ENCODE assay signal across 8 cellular contexts in genomic region chr12:92403210-92404175, GRCh38.
DNase-seq lines count a peak whose midpoint lies in the region; ATAC-seq and TF ChIP-seq lines count a peak whose summit lies in the region.

No MANE protein-coding gene starts in this region.

- H3K4me3 Mint-ChIP-seq in T-cell: peak overlapping the region; percentile 26 to 84 (median 41)
- H3K4me3 Mint-ChIP-seq in effector memory CD8-positive, alpha-beta T cell: peak overlapping the region; percentile 15 to 69
- no peak overlapping the region for H3K4me3 Mint-ChIP-seq in Calu3 (ENCODE audit: low read depth, unreplicated experiment)

- POLR2A ChIA-PET in T-cell (lab: Charles Lee): interaction anchor here (0.5 to 5.5 kb wide), 18 partner anchors 16 to 1357 kb away, joined by 3 to 66 read pairs (median 4); partner anchors contain the start of gene BTG1 (in 2 of the 2)

- CTCF ChIA-PET in T-cell (lab: Charles Lee) (interaction anchor here (0.6 to 1.7 kb wide), 10 partner anchors 10 to 1022 kb away, joined by 3 to 8 read pairs (median 3); partner anchors contain the start of gene BTG1 (in 1 of the 2)), Calu3 (lab: Charles Lee) (interaction anchor here (0.6 kb wide), 1 partner anchor 77 kb away, joined by 3 read pairs; no protein-coding TSS in a partner anchor)

- DNase-seq in T-cell (peak in 31 of 34 experiments; percentile 30 to 82 (median 64)), upper lobe of right lung (no peak), Calu3 (no peak), SKM-1 (lab: John Stamatoyannopoulos, UW; ENCODE audit: unreplicated experiment) (no peak), NCI-H2196 treated with DMSO at 0.1 percent for 48 hours (lab: John Stamatoyannopoulos, UW; ENCODE audit: unreplicated experiment) (no peak)
- peak; percentile 28 to 54 (median 41) for DNase-seq in effector memory CD8-positive, alpha-beta T cell

- H3K27ac Mint-ChIP-seq in T-cell: peak overlapping the region; percentile 95 to 96
- peak overlapping the region; percentile 73 to 96 for H3K27ac Mint-ChIP-seq in effector memory CD8-positive, alpha-beta T cell
- H3K27ac Mint-ChIP-seq in Calu3 (ENCODE audit: unreplicated experiment): no peak overlapping the region

- H3K27me3 ChIP-seq in upper lobe of right lung: no peaks in the 10 kb centered on the region

- no peaks in the 10 kb centered on the region for H3K9me3 ChIP-seq in upper lobe of right lung

- ATAC-seq in GM18519 (IDR thresholded peaks at IDR 0.05; ENCODE audit: low FRiP score, unreplicated experiment): peak; percentile 95
- ATAC-seq in HG02798 (IDR thresholded peaks at IDR 0.05; ENCODE audit: poor library complexity, unreplicated experiment): peak; percentile 90
- peak; percentile 78 to 84 (median 79) for ATAC-seq in T-cell (replicated peaks in 1 of 4)
- peak; percentile 85 for ATAC-seq in effector memory CD8-positive, alpha-beta T cell (replicated peaks)
- peak; percentile 21 for ATAC-seq in upper lobe of right lung

- peaks cover 89 to 90% (median 90%) of the 10 kb centered on the region in 3 donors for H3K4me1 Mint-ChIP-seq in T-cell
- peaks cover 53 to 76% of the 10 kb centered on the region in 2 donors for H3K4me1 Mint-ChIP-seq in effector memory CD8-positive, alpha-beta T cell (ENCODE audit: low read depth in 2 of 2)
- H3K4me1 Mint-ChIP-seq in Calu3 (ENCODE audit: low read depth, unreplicated experiment): no peaks in the 10 kb centered on the region

- H3K36me3 Mint-ChIP-seq in T-cell: no peaks in the 10 kb centered on the region
- H3K36me3 Mint-ChIP-seq in effector memory CD8-positive, alpha-beta T cell (ENCODE audit: insufficient read depth): peaks cover 4% of the 10 kb centered on the region
- no peaks in the 10 kb centered on the region for H3K36me3 Mint-ChIP-seq in Calu3 (ENCODE audit: insufficient read depth, unreplicated experiment)

- H3K4me3 ChIP-seq in upper lobe of right lung: no peak overlapping the region

- TF ChIP-seq CTCF in upper lobe of right lung (IDR thresholded peaks at IDR 0.05) (no peak), Calu3 (IDR thresholded peaks at IDR 0.05; ENCODE audit: unreplicated experiment) (no peak)

- peaks cover 4% of the 10 kb centered on the region for H3K4me1 ChIP-seq in upper lobe of right lung

- H3K9me3 Mint-ChIP-seq in T-cell (peaks cover 0 to 10% (median 0%) of the 10 kb centered on the region in 3 donors), Calu3 (ENCODE audit: low read depth, unreplicated experiment) (no peaks in the 10 kb centered on the region)
- no peaks in the 10 kb centered on the region for H3K9me3 Mint-ChIP-seq in effector memory CD8-positive, alpha-beta T cell

- BruUV-seq in Calu3 (replicated peaks; lab: Mats Ljungman, UMichigan): no TSS peak

- no peak overlapping the region for H3K27ac ChIP-seq in upper lobe of right lung

- H3K27me3 Mint-ChIP-seq in T-cell: no peaks in the 10 kb centered on the region
- no peaks in the 10 kb centered on the region for H3K27me3 Mint-ChIP-seq in effector memory CD8-positive, alpha-beta T cell
- no peaks in the 10 kb centered on the region for H3K27me3 Mint-ChIP-seq in Calu3 (ENCODE audit: unreplicated experiment)

- H3K36me3 ChIP-seq in upper lobe of right lung: no peaks in the 10 kb centered on the region

- intact Hi-C loops in upper lobe of right lung (cut with DNase I): no loop called here
- intact Hi-C loops in Calu3 (cut with micrococcal nuclease; ENCODE audit: unreplicated experiment): no loop called here

Comparison
In these comparisons a context has a peak if more than half of its experiments do, and no peak if none do; other contexts are left out.
1. ATAC-seq: peak in every context shown above with its lines; median percentile 95 in GM18519; 90 in HG02798; 85 in effector memory CD8-positive, alpha-beta T cell; 79 in T-cell; 21 in upper lobe of right lung.
2. DNase-seq: peak in T-cell (31 of 34) and effector memory CD8-positive, alpha-beta T cell (3 of 3); none in upper lobe of right lung (single experiment), Calu3 (single experiment), SKM-1 (single experiment) and NCI-H2196 treated with DMSO at 0.1 percent for 48 hours (single experiment).